18 cellular contexts compared by ENCODE assay signal in the genomic region with DNA sequence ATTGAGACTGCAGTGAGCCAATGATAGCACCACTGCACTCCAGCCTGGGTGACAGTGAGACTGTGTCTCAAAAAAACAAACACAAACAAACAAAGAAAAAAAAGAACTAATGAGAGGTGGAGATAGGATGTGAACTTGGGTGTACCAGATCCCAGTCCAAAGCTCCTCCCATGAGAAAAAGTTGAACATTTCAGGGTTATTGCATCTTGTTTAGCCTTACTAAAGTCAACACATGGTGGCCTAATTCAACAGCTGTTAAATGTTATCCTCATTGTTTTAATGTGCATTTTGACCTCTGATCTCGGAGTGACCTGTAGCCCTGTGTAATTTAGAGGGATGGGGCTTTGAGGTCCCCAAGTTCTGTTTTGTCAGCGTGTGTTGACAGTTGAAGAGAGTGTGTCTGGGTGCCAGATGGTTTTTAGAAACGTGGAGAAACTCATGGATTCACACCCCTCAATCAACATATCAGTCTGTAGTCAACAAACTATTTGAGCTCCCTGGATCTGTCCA. TPM values are rescaled to one million over a fixed set of nuclear protein-coding genes. Genes with fewer than 3 reads are reported as not detected.
DNase-seq lines count a peak whose midpoint lies in the region; ATAC-seq and TF ChIP-seq lines count a peak whose summit lies in the region.
"Had no signal": no experiment of that assay in that cellular context is flagged by ENCODE, and none has a peak within 500 bp of the region (broad histone marks: within the 10 kb centered on the region; RNA-seq: fewer than 3 reads in every experiment).

No MANE protein-coding gene starts in this region.

- H3K9ac ChIP-seq in endodermal cell (ENCODE audit: extremely low read depth, low read length, poor library complexity, severe bottlenecking) = no peak overlapping the region
- H3K9ac ChIP-seq: parathyroid adenoma had no signal

- H3K4me1 Mint-ChIP-seq in endodermal cell = peaks cover 25% of the 10 kb centered on the region
- peaks cover 38% of the 10 kb centered on the region for H3K4me1 Mint-ChIP-seq in mesothelial cell of epicardium
- no peaks in the 10 kb centered on the region for H3K4me1 Mint-ChIP-seq in immature natural killer cell
- H3K4me1 Mint-ChIP-seq: activated naive CD8-positive, alpha-beta T cell treated with anti-CD3 and anti-CD28 coated beads for 36 hours; IgD-negative memory B cell; naive B cell had no signal

- TF ChIP-seq EP300 in transverse colon (IDR thresholded peaks at IDR 0.05; ENCODE audit: low read depth) = no peak

- H3K4me3 Mint-ChIP-seq in endodermal cell (no peak overlapping the region), mesothelial cell of epicardium (no peak overlapping the region), immature natural killer cell (no peak overlapping the region)
- H3K4me3 Mint-ChIP-seq: activated naive CD8-positive, alpha-beta T cell treated with anti-CD3 and anti-CD28 coated beads for 36 hours; activated T-cell treated with anti-CD3 and anti-CD28 coated beads, Interleukin-2, amount 50 U/mL, for 72 hours; IgD-negative memory B cell had no signal

- H3K9me3 ChIP-seq in endodermal cell (ENCODE audit: control insufficient read depth, low read length) (no peaks in the 10 kb centered on the region), upper lobe of right lung (no peaks in the 10 kb centered on the region), transverse colon (no peaks in the 10 kb centered on the region)
- H3K9me3 ChIP-seq: stomach had no signal

- no peaks in the 10 kb centered on the region for H3K9me3 Mint-ChIP-seq in endodermal cell
- H3K9me3 Mint-ChIP-seq in mesothelial cell of epicardium = no peaks in the 10 kb centered on the region
- H3K9me3 Mint-ChIP-seq in immature natural killer cell = no peaks in the 10 kb centered on the region
- H3K9me3 Mint-ChIP-seq: activated naive CD8-positive, alpha-beta T cell treated with anti-CD3 and anti-CD28 coated beads for 36 hours; activated T-cell treated with anti-CD3 and anti-CD28 coated beads, Interleukin-2, amount 50 U/mL, for 72 hours; IgD-negative memory B cell had no signal

- H3K27me3 Mint-ChIP-seq in endodermal cell (ENCODE audit: insufficient read depth) (no peaks in the 10 kb centered on the region), mesothelial cell of epicardium (ENCODE audit: low read depth) (no peaks in the 10 kb centered on the region), immature natural killer cell (ENCODE audit: low read depth in 3 of 3) (peaks cover 3 to 10% (median 5%) of the 10 kb centered on the region in 3 donors)

- H3K27ac ChIP-seq in endodermal cell (ENCODE audit: low read depth, low read length) (no peak overlapping the region), upper lobe of right lung (peak overlapping the region; percentile 2), transverse colon (peak overlapping the region in 2 of 4 donors; percentile 33 to 47)
- H3K27ac ChIP-seq: brain microvascular endothelial cell, parathyroid adenoma had no signal

- intact Hi-C loops in left ventricle myocardium superior (cut with micrococcal nuclease) = no loop called here
- intact Hi-C loops in Right ventricle myocardium inferior (cut with DNase I) = no loop called here
- intact Hi-C loops in upper lobe of right lung (cut with DNase I) = no loop called here
- intact Hi-C loops in transverse colon (cut with DNase I; ENCODE audit: low total_unique reads) = no loop called here

- no peak for TF ChIP-seq POLR2A in transverse colon (IDR thresholded peaks at IDR 0.05)

- no peaks in the 10 kb centered on the region for H3K36me3 ChIP-seq in endodermal cell (ENCODE audit: control insufficient read depth, insufficient read depth, low read length)
- H3K36me3 ChIP-seq in upper lobe of right lung = no peaks in the 10 kb centered on the region
- H3K36me3 ChIP-seq in transverse colon = no peaks in the 10 kb centered on the region
- H3K36me3 ChIP-seq: brain microvascular endothelial cell had no signal

- H3K27ac Mint-ChIP-seq in endodermal cell (peak overlapping the region; percentile 59), mesothelial cell of epicardium (peak overlapping the region; percentile 98), immature natural killer cell (no peak overlapping the region)
- H3K27ac Mint-ChIP-seq: activated naive CD8-positive, alpha-beta T cell treated with anti-CD3 and anti-CD28 coated beads for 36 hours; activated T-cell treated with anti-CD3 and anti-CD28 coated beads, Interleukin-2, amount 50 U/mL, for 72 hours; IgD-negative memory B cell had no signal

- in situ Hi-C loops in transverse colon (cut with MboI; ENCODE audit: low pct_ligation_motif_present in 1 of 4, low pct_unique_long_range_greater_than_20kb in 1 of 4, low sequenced_read_pairs in 3 of 4) = loop anchor here in 2 of 4 donors (25.0 kb wide), 2 partner anchors 516 to 816 kb away; no protein-coding TSS in a partner anchor

- H3K36me3 Mint-ChIP-seq in endodermal cell (ENCODE audit: low read depth) (peaks cover 14% of the 10 kb centered on the region), mesothelial cell of epicardium (peaks cover 14% of the 10 kb centered on the region), immature natural killer cell (no peaks in the 10 kb centered on the region)
- H3K36me3 Mint-ChIP-seq: activated naive CD8-positive, alpha-beta T cell treated with anti-CD3 and anti-CD28 coated beads for 36 hours; IgD-negative memory B cell; naive B cell had no signal

- TF ChIP-seq CTCF in endodermal cell (conservative IDR thresholded peaks at IDR 0.05) = no peak
- TF ChIP-seq CTCF in mesothelial cell of epicardium (IDR thresholded peaks at IDR 0.05; ENCODE audit: unreplicated experiment) = no peak
- no peak for TF ChIP-seq CTCF in upper lobe of right lung (IDR thresholded peaks at IDR 0.05)
- TF ChIP-seq CTCF in transverse colon (IDR thresholded peaks at IDR 0.05) = no peak

- DNase-seq in left ventricle myocardium superior (no peak), Right ventricle myocardium inferior (ENCODE audit: missing footprints) (no peak), endodermal cell (no peak), mesothelial cell of epicardium (ENCODE audit: low spot score in 2 of 2, unreplicated experiment in 2 of 2) (no peak), upper lobe of right lung (no peak), transverse colon (no peak), NCI-H82 (lab: John Stamatoyannopoulos, UW) (no peak), immature natural killer cell (no peak)
- DNase-seq: activated CD4-positive, CD25-positive, alpha-beta regulatory T cell treated with anti-CD3 and anti-CD28 coated beads, Interleukin-2, amount 50 U/mL, for 72 hours; activated naive CD8-positive, alpha-beta T cell treated with anti-CD3 and anti-CD28 coated beads for 36 hours; activated T-cell treated with anti-CD3 and anti-CD28 coated beads, Interleukin-2, amount 50 U/mL, for 72 hours; C1 segment of cervical spinal cord; MM.1S; naive B cell had no signal

- H3K27me3 ChIP-seq in endodermal cell (ENCODE audit: control insufficient read depth, insufficient read depth, low read length, poor library complexity, severe bottlenecking) = no peaks in the 10 kb centered on the region
- no peaks in the 10 kb centered on the region for H3K27me3 ChIP-seq in upper lobe of right lung
- H3K27me3 ChIP-seq in transverse colon = no peaks in the 10 kb centered on the region
- H3K27me3 ChIP-seq: brain microvascular endothelial cell, stomach had no signal

- H3K4me1 ChIP-seq in endodermal cell (ENCODE audit: control insufficient read depth, insufficient read depth, low read length) (peaks cover 4% of the 10 kb centered on the region), upper lobe of right lung (peaks cover 12% of the 10 kb centered on the region), transverse colon (peaks cover 10 to 26% (median 16%) of the 10 kb centered on the region in 4 donors)
- H3K4me1 ChIP-seq: parathyroid adenoma had no signal

- H3K4me3 ChIP-seq in endodermal cell (ENCODE audit: low read length) (no peak overlapping the region), upper lobe of right lung (no peak overlapping the region), transverse colon (no peak overlapping the region)
- H3K4me3 ChIP-seq: stomach had no signal

- peak; percentile 38 for ATAC-seq in left ventricle myocardium superior
- no peak for ATAC-seq in Right ventricle myocardium inferior
- ATAC-seq in upper lobe of right lung = no peak

- 93 to 100% methylated on average over 1 to 2 of the region's 3 CpGs for WGBS in endodermal cell (ENCODE audit: insufficient coverage in 1 of 2, insufficient read length in 1 of 2), 2 experiments
- 20 to 22% methylated on average over 2 to 3 of the region's 3 CpGs for WGBS in transverse colon (ENCODE audit: low coverage in 1 of 2), 2 donors

RNA-seq across cellular contexts. Expression of a gene that starts 34.6 kb away (rescaled TPM):
- total RNA-seq in left ventricle myocardium superior (19.2 TPM), Right ventricle myocardium inferior (23.5 TPM), endodermal cell (10 to 100 TPM; 49.8 to 73.1 TPM), mesothelial cell of epicardium (143 to 151 TPM (median 145 TPM) in 3 replicates), upper lobe of right lung (45.5 TPM), transverse colon (1 to 10 TPM; 5.6 to 9.7 (median 7.4) TPM)
- 39.5 TPM for polyA plus RNA-seq in endodermal cell (2013, experiment 1 of 2)
- polyA plus RNA-seq in endodermal cell (2013, experiment 2 of 2) = 36.6 TPM
- polyA plus RNA-seq in immature natural killer cell = not detected
- polyA plus RNA-seq: IgD-negative memory B cell had no signal

RNA-seq across cellular contexts. Expression of a gene that starts 40.2 kb away (rescaled TPM):
- total RNA-seq in left ventricle myocardium superior (33.1 TPM), Right ventricle myocardium inferior (35.4 TPM), endodermal cell (10 to 100 TPM; 33.3 to 38.2 TPM), mesothelial cell of epicardium (36.6 to 40.0 TPM (median 38.0 TPM) in 3 replicates), upper lobe of right lung (16.5 TPM), transverse colon (10 to 100 TPM in 2 of 4 donors, 1 to 10 TPM in 1, not detected in 1; 5.2 to 16.0 (median 12.2) TPM)
- 35.9 TPM for polyA plus RNA-seq in endodermal cell (2013, experiment 1 of 2)
- polyA plus RNA-seq in endodermal cell (2013, experiment 2 of 2) = 30.3 TPM
- 10 to 100 TPM in 2 of 3 donors, 1 to 10 TPM in 1; 6.5 to 14.0 (median 11.3) TPM for polyA plus RNA-seq in immature natural killer cell

Comparison
In these comparisons a context has a peak if more than half of its experiments do, and no peak if none do; other contexts are left out.
1. H3K27ac Mint-ChIP-seq: peak in endodermal cell (single experiment) and mesothelial cell of epicardium (single experiment); none in immature natural killer cell (0 of 6).